13 cellular contexts compared by ENCODE assay signal in genomic region chr12:108099085-108099484, GRCh38. TPM values are rescaled to one million over a fixed set of nuclear protein-coding genes. Genes with fewer than 3 reads are reported as not detected.
DNase-seq lines count a peak whose midpoint lies in the region; ATAC-seq and TF ChIP-seq lines count a peak whose summit lies in the region.
"Had no signal": no experiment of that assay in that cellular context is flagged by ENCODE, and none has a peak within 500 bp of the region (broad histone marks: within the 10 kb centered on the region; RNA-seq: fewer than 3 reads in every experiment).

No MANE protein-coding gene starts in this region.

- CTCF ChIA-PET in activated naive CD4-positive, alpha-beta T cell treated with anti-CD3 and anti-CD28 coated beads for 36 hours (lab: Charles Lee) = interaction anchor here (0.8 kb wide), 1 partner anchor 109 kb away, joined by 3 read pairs; no protein-coding TSS in a partner anchor

- H3K4me1 Mint-ChIP-seq in nephron = no peaks in the 10 kb centered on the region
- H3K4me1 Mint-ChIP-seq in activated naive CD4-positive, alpha-beta T cell treated with anti-CD3 and anti-CD28 coated beads for 36 hours (ENCODE audit: low read depth) = no peaks in the 10 kb centered on the region
- H3K4me1 Mint-ChIP-seq: naive thymus-derived CD4-positive, alpha-beta T cell; stimulated activated effector memory CD8-positive, alpha-beta T cell treated with anti-CD3 and anti-CD28 coated beads, Interleukin-12 subunit alpha, Interleukin-12 subunit beta, amount 100 ng/mL, for 72 hours had no signal

- H3K4me1 ChIP-seq in colonic mucosa = no peaks in the 10 kb centered on the region

- H3K4me3 Mint-ChIP-seq in nephron = no peak overlapping the region
- H3K4me3 Mint-ChIP-seq in activated naive CD4-positive, alpha-beta T cell treated with anti-CD3 and anti-CD28 coated beads for 36 hours = no peak overlapping the region
- H3K4me3 Mint-ChIP-seq: activated T-cell treated with anti-CD3 and anti-CD28 coated beads, Interleukin-2, amount 50 U/mL, for 24 hours; naive thymus-derived CD4-positive, alpha-beta T cell; stimulated activated effector memory CD8-positive, alpha-beta T cell treated with anti-CD3 and anti-CD28 coated beads, Interleukin-12 subunit alpha, Interleukin-12 subunit beta, amount 100 ng/mL, for 72 hours had no signal

- peak in 2 of 3 experiments; percentile 9 to 21 for TF ChIP-seq CTCF in nephron (IDR thresholded peaks at IDR 0.05; ENCODE audit: unreplicated experiment in 3 of 3)
- TF ChIP-seq CTCF in colonic mucosa (IDR thresholded peaks at IDR 0.05) = no peak

- H3K27me3 Mint-ChIP-seq in nephron (ENCODE audit: low read depth) = peaks cover 23% of the 10 kb centered on the region
- peaks cover 13% of the 10 kb centered on the region for H3K27me3 Mint-ChIP-seq in activated naive CD4-positive, alpha-beta T cell treated with anti-CD3 and anti-CD28 coated beads for 36 hours (ENCODE audit: low read depth)

- DNase-seq in DMS114 treated with DMSO at 0.1 percent for 48 hours (lab: John Stamatoyannopoulos, UW; ENCODE audit: unreplicated experiment) (peak; percentile 3), HS-27A (ENCODE audit: low read depth) (peak; percentile 2), cerebellar cortex (ENCODE audit: low spot score) (peak; percentile 37), posterior vena cava (ENCODE audit: low spot score) (no peak), colonic mucosa (no peak)
- no peak for DNase-seq in activated naive CD4-positive, alpha-beta T cell treated with anti-CD3 and anti-CD28 coated beads for 36 hours
- DNase-seq: activated T-cell treated with anti-CD3 and anti-CD28 coated beads, Interleukin-2, amount 50 U/mL, for 24 hours; aorta; naive thymus-derived CD4-positive, alpha-beta T cell; RPMI8226 had no signal

- H3K9me3 ChIP-seq in colonic mucosa = no peaks in the 10 kb centered on the region

- H3K9me3 Mint-ChIP-seq in nephron = no peaks in the 10 kb centered on the region
- H3K9me3 Mint-ChIP-seq in activated naive CD4-positive, alpha-beta T cell treated with anti-CD3 and anti-CD28 coated beads for 36 hours = no peaks in the 10 kb centered on the region
- H3K9me3 Mint-ChIP-seq: activated T-cell treated with anti-CD3 and anti-CD28 coated beads, Interleukin-2, amount 50 U/mL, for 24 hours; stimulated activated effector memory CD8-positive, alpha-beta T cell treated with anti-CD3 and anti-CD28 coated beads, Interleukin-12 subunit alpha, Interleukin-12 subunit beta, amount 100 ng/mL, for 72 hours had no signal

- intact Hi-C loops in activated naive CD4-positive, alpha-beta T cell treated with anti-CD3 and anti-CD28 coated beads for 36 hours (cut with micrococcal nuclease) = no loop called here
- intact Hi-C loops in posterior vena cava (cut with DNase I) = loop anchor here in 1 of 2 donors (10.0 kb wide), 1 partner anchor 96 kb away; no protein-coding TSS in a partner anchor
- intact Hi-C loops in colonic mucosa (cut with DNase I) = no loop called here

- no peak overlapping the region for H3K27ac Mint-ChIP-seq in nephron
- no peak overlapping the region for H3K27ac Mint-ChIP-seq in activated naive CD4-positive, alpha-beta T cell treated with anti-CD3 and anti-CD28 coated beads for 36 hours
- H3K27ac Mint-ChIP-seq: activated T-cell treated with anti-CD3 and anti-CD28 coated beads, Interleukin-2, amount 50 U/mL, for 24 hours; naive thymus-derived CD4-positive, alpha-beta T cell; stimulated activated effector memory CD8-positive, alpha-beta T cell treated with anti-CD3 and anti-CD28 coated beads, Interleukin-12 subunit alpha, Interleukin-12 subunit beta, amount 100 ng/mL, for 72 hours had no signal

- H3K4me3 ChIP-seq in colonic mucosa = no peak overlapping the region

- no peaks in the 10 kb centered on the region for H3K27me3 ChIP-seq in colonic mucosa

- H3K36me3 Mint-ChIP-seq in nephron (ENCODE audit: low read depth) = no peaks in the 10 kb centered on the region
- no peaks in the 10 kb centered on the region for H3K36me3 Mint-ChIP-seq in activated naive CD4-positive, alpha-beta T cell treated with anti-CD3 and anti-CD28 coated beads for 36 hours (ENCODE audit: low read depth)
- H3K36me3 Mint-ChIP-seq: naive thymus-derived CD4-positive, alpha-beta T cell; stimulated activated effector memory CD8-positive, alpha-beta T cell treated with anti-CD3 and anti-CD28 coated beads, Interleukin-12 subunit alpha, Interleukin-12 subunit beta, amount 100 ng/mL, for 72 hours had no signal

- no peak for ATAC-seq in GM19395 (IDR thresholded peaks at IDR 0.05; ENCODE audit: unreplicated experiment)
- ATAC-seq: naive thymus-derived CD4-positive, alpha-beta T cell; stimulated activated effector memory CD8-positive, alpha-beta T cell treated with anti-CD3 and anti-CD28 coated beads, Interleukin-12 subunit alpha, Interleukin-12 subunit beta, amount 100 ng/mL, for 72 hours had no signal

- no peak overlapping the region for H3K9ac ChIP-seq in colonic mucosa (ENCODE audit: low read depth in 2 of 2, low read length in 2 of 2)

- no peaks in the 10 kb centered on the region for H3K36me3 ChIP-seq in colonic mucosa

- H3K27ac ChIP-seq in colonic mucosa = no peak overlapping the region

RNA-seq across cellular contexts. Expression of gene WSCD2, which starts 30.0 kb away (rescaled TPM):
- total RNA-seq in activated naive CD4-positive, alpha-beta T cell treated with anti-CD3 and anti-CD28 coated beads for 36 hours = not detected
- total RNA-seq in posterior vena cava (10 to 100 TPM in 1 of 2 donors, 1 to 10 TPM in 1; 9.3 to 17.8 TPM), colonic mucosa (under 1 TPM; 0.15 to 0.74 TPM)
- total RNA-seq: naive thymus-derived CD4-positive, alpha-beta T cell had no signal

Comparison
In these comparisons a context has a peak if more than half of its experiments do, and no peak if none do; other contexts are left out.
1. DNase-seq: peak in DMS114 treated with DMSO at 0.1 percent for 48 hours (single experiment), HS-27A (single experiment) and cerebellar cortex (single experiment); none in activated naive CD4-positive, alpha-beta T cell treated with anti-CD3 and anti-CD28 coated beads for 36 hours (single experiment), posterior vena cava (single experiment) and colonic mucosa (single experiment).
2. RNA of gene WSCD2, which starts 30.0 kb away (total RNA-seq): 9.3 to 17.8 TPM in posterior vena cava; 0.15 to 0.74 TPM in colonic mucosa and not detected in activated naive CD4-positive, alpha-beta T cell treated with anti-CD3 and anti-CD28 coated beads for 36 hours; every median in the first group is over 4 times any median in the second.